ENCODE assay signal across 18 cellular contexts in the genomic region with DNA sequence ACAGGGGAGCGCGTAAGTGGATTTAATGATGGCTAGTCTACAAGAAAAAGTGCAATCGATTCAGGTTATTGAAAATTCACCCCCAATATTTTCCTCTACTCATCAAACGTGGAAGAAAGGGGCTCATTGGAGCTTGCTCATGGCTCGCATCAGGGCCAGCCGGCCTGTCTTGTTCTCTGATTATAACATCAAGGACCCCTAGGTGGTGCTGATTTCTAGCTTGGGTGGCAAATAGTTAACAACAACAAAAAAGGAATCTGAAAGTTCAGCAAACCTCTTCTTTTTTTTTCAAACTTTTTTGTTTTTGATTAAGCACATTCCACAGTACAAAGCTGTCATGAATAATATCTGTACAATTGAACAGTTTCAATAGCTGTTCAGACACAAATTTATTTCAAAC. TPM values are rescaled to one million over a fixed set of nuclear protein-coding genes. Genes with fewer than 3 reads are reported as not detected.
DNase-seq lines count a peak whose midpoint lies in the region; ATAC-seq and TF ChIP-seq lines count a peak whose summit lies in the region.
"Had no signal": no experiment of that assay in that cellular context is flagged by ENCODE, and none has a peak within 500 bp of the region (broad histone marks: within the 10 kb centered on the region; RNA-seq: fewer than 3 reads in every experiment).

No MANE protein-coding gene starts in this region.

- H3K36me3 Mint-ChIP-seq in naive thymus-derived CD8-positive, alpha-beta T cell, result no peaks in the 10 kb centered on the region
- H3K36me3 Mint-ChIP-seq: natural killer cell had no signal

- peak; percentile 34 for TF ChIP-seq CTCF in GM10266 (IDR thresholded peaks at IDR 0.05; ENCODE audit: control insufficient read depth, insufficient read depth, low read depth, missing control alignments)
- 0 out of 2 replicates have a peak, but pooled peaks have one; percentile 8 for TF ChIP-seq CTCF in HEK293 (tag by site-specific recombination; IDR thresholded peaks at IDR 0.05)
- peak; percentile 24 for TF ChIP-seq CTCF in SU-DHL-6 (IDR thresholded peaks at IDR 0.05; ENCODE audit: insufficient read depth, low read length, poor library complexity, severe bottlenecking)

- no peaks in the 10 kb centered on the region for H3F3A ChIP-seq in SU-DHL-6 (ENCODE audit: insufficient read depth)

- H3K79me2 ChIP-seq in SU-DHL-6 (ENCODE audit: insufficient read depth, low read length), result no peaks in the 10 kb centered on the region

- no peaks in the 10 kb centered on the region for H3K4me1 ChIP-seq in HEK293 (ENCODE audit: control insufficient read depth, insufficient read depth, low read length)
- H3K4me1 ChIP-seq: adrenal gland, gastrocnemius medialis had no signal

- POLR2A ChIA-PET in HEK293 (lab: Yijun Ruan, JAX), result no interaction called here
- POLR2A ChIA-PET in naive thymus-derived CD8-positive, alpha-beta T cell (lab: Charles Lee), result no interaction called here

- H3K9me2 ChIP-seq in SU-DHL-6 (replicated peaks; ENCODE audit: insufficient read depth, low read length), result no peaks in the 10 kb centered on the region

- H3K4me3 ChIP-seq in HEK293 (ENCODE audit: low read depth, low read length) (no peak overlapping the region), SU-DHL-6 (ENCODE audit: insufficient read depth, low read length, poor library complexity, severe bottlenecking) (no peak overlapping the region)
- H3K4me3 ChIP-seq: adrenal gland, BLaER1, gastrocnemius medialis, skin epidermis had no signal

- DNase-seq in GM10266 (ENCODE audit: extremely low spot score), result peak; percentile 41
- DNase-seq in iris pigment epithelial cell (ENCODE audit: low read depth), result peak; percentile 9
- DNase-seq in naive thymus-derived CD8-positive, alpha-beta T cell, result no peak
- no peak for DNase-seq in NCI-H1694 treated with DMSO at 0.1 percent for 48 hours (lab: John Stamatoyannopoulos, UW)
- DNase-seq in HuH-7 (ENCODE audit: low spot score), result no peak
- DNase-seq: activated CD4-positive, alpha-beta T cell treated with anti-CD3 and anti-CD28 coated beads for 36 hours; activated T-cell treated with anti-CD3 and anti-CD28 coated beads, Interleukin-2, amount 50 U/mL, for 24 hours; adrenal gland; gastrocnemius medialis; left colon; natural killer cell; NCI-H187 treated with DMSO at 0.1 percent for 48 hours had no signal

- no peaks in the 10 kb centered on the region for H3K27me3 Mint-ChIP-seq in naive thymus-derived CD8-positive, alpha-beta T cell
- H3K27me3 Mint-ChIP-seq: activated T-cell treated with anti-CD3 and anti-CD28 coated beads, Interleukin-2, amount 50 U/mL, for 24 hours had no signal

- H3K4me3 Mint-ChIP-seq in naive thymus-derived CD8-positive, alpha-beta T cell, result no peak overlapping the region
- H3K4me3 Mint-ChIP-seq: activated CD4-positive, alpha-beta T cell treated with anti-CD3 and anti-CD28 coated beads for 36 hours; activated T-cell treated with anti-CD3 and anti-CD28 coated beads, Interleukin-2, amount 50 U/mL, for 24 hours; IgD-negative memory B cell; natural killer cell had no signal

- H3K27ac ChIP-seq in HEK293 (ENCODE audit: extremely low read depth, low read depth, low read length), result no peak overlapping the region
- no peak overlapping the region for H3K27ac ChIP-seq in SU-DHL-6 (ENCODE audit: low read depth, low read length)
- H3K27ac ChIP-seq: adrenal gland, BLaER1, gastrocnemius medialis, skin epidermis had no signal

- no peaks in the 10 kb centered on the region for H4K20me1 ChIP-seq in SU-DHL-6 (ENCODE audit: low read depth, low read length)
- H4K20me1 ChIP-seq: BLaER1 had no signal

- CTCF ChIA-PET in HEK293 (lab: Yijun Ruan, JAX), result interaction anchor here (0.5 to 1.9 kb wide), 9 partner anchors 12 to 548 kb away, joined by 3 to 8 read pairs (median 3); no protein-coding TSS in a partner anchor

- H3K27me3 ChIP-seq in SU-DHL-6 (ENCODE audit: low read length), result no peaks in the 10 kb centered on the region
- H3K27me3 ChIP-seq: adrenal gland, BLaER1, gastrocnemius medialis had no signal

- no peak overlapping the region for H3K27ac Mint-ChIP-seq in naive thymus-derived CD8-positive, alpha-beta T cell
- H3K27ac Mint-ChIP-seq: activated CD4-positive, alpha-beta T cell treated with anti-CD3 and anti-CD28 coated beads for 36 hours; activated T-cell treated with anti-CD3 and anti-CD28 coated beads, Interleukin-2, amount 50 U/mL, for 24 hours; IgD-negative memory B cell; natural killer cell had no signal

- H3K9me3 ChIP-seq in HEK293 (ENCODE audit: control insufficient read depth, insufficient read depth, low read depth, low read length), result no peaks in the 10 kb centered on the region
- no peaks in the 10 kb centered on the region for H3K9me3 ChIP-seq in SU-DHL-6 (ENCODE audit: insufficient read depth, low read length)
- H3K9me3 ChIP-seq: adrenal gland, gastrocnemius medialis had no signal

- H3K4me1 Mint-ChIP-seq in naive thymus-derived CD8-positive, alpha-beta T cell, result peaks cover 3 to 11% (median 8%) of the 10 kb centered on the region in 4 donors
- H3K4me1 Mint-ChIP-seq: natural killer cell had no signal

- no peak overlapping the region for H2AFZ ChIP-seq in SU-DHL-6 (ENCODE audit: low read depth, low read length, severe bottlenecking)

- no peak overlapping the region for H3K9ac ChIP-seq in SU-DHL-6 (ENCODE audit: low read length)
- H3K9ac ChIP-seq: BLaER1 had no signal

- ATAC-seq in naive thymus-derived CD8-positive, alpha-beta T cell, result no peak
- ATAC-seq in HG02970 (IDR thresholded peaks at IDR 0.05; ENCODE audit: low FRiP score, unreplicated experiment), result no peak
- ATAC-seq: activated CD4-positive, alpha-beta T cell treated with anti-CD3 and anti-CD28 coated beads for 36 hours; gastrocnemius medialis; left colon had no signal

- H3K4me2 ChIP-seq in SU-DHL-6 (ENCODE audit: low read depth, low read length, poor library complexity, severe bottlenecking), result no peak overlapping the region
- H3K4me2 ChIP-seq: BLaER1 had no signal

- H3K9me3 Mint-ChIP-seq in naive thymus-derived CD8-positive, alpha-beta T cell, result peaks cover 0 to 7% (median 0%) of the 10 kb centered on the region in 9 donors
- H3K9me3 Mint-ChIP-seq: natural killer cell had no signal

- H3K36me3 ChIP-seq in HEK293 (ENCODE audit: control insufficient read depth in 2 of 2, insufficient read depth in 1 of 2, low read length in 2 of 2), result no peaks in the 10 kb centered on the region
- no peaks in the 10 kb centered on the region for H3K36me3 ChIP-seq in SU-DHL-6 (ENCODE audit: low read length)
- H3K36me3 ChIP-seq: adrenal gland, BLaER1, gastrocnemius medialis had no signal

TF ChIP-seq in HEK293, 187 proteins besides CTCF, POLR2A, EP300 and RAD21 (continues in another document):
- TF ChIP-seq ZNF112 (tag by site-specific recombination; IDR thresholded peaks at IDR 0.05) (no peak), ZNF626 (tag by site-specific recombination; IDR thresholded peaks at IDR 0.05) (no peak), ZNF19 (tag by site-specific recombination; IDR thresholded peaks at IDR 0.05; ENCODE audit: low read depth) (no peak), KLF7 (tag by site-specific recombination; IDR thresholded peaks at IDR 0.05; ENCODE audit: borderline replicate concordance) (no peak), ZNF521 (tag by site-specific recombination; IDR thresholded peaks at IDR 0.05) (no peak), ZBTB21 (tag by site-specific recombination; IDR thresholded peaks at IDR 0.05) (no peak)
- TF ChIP-seq, protein P1, sequence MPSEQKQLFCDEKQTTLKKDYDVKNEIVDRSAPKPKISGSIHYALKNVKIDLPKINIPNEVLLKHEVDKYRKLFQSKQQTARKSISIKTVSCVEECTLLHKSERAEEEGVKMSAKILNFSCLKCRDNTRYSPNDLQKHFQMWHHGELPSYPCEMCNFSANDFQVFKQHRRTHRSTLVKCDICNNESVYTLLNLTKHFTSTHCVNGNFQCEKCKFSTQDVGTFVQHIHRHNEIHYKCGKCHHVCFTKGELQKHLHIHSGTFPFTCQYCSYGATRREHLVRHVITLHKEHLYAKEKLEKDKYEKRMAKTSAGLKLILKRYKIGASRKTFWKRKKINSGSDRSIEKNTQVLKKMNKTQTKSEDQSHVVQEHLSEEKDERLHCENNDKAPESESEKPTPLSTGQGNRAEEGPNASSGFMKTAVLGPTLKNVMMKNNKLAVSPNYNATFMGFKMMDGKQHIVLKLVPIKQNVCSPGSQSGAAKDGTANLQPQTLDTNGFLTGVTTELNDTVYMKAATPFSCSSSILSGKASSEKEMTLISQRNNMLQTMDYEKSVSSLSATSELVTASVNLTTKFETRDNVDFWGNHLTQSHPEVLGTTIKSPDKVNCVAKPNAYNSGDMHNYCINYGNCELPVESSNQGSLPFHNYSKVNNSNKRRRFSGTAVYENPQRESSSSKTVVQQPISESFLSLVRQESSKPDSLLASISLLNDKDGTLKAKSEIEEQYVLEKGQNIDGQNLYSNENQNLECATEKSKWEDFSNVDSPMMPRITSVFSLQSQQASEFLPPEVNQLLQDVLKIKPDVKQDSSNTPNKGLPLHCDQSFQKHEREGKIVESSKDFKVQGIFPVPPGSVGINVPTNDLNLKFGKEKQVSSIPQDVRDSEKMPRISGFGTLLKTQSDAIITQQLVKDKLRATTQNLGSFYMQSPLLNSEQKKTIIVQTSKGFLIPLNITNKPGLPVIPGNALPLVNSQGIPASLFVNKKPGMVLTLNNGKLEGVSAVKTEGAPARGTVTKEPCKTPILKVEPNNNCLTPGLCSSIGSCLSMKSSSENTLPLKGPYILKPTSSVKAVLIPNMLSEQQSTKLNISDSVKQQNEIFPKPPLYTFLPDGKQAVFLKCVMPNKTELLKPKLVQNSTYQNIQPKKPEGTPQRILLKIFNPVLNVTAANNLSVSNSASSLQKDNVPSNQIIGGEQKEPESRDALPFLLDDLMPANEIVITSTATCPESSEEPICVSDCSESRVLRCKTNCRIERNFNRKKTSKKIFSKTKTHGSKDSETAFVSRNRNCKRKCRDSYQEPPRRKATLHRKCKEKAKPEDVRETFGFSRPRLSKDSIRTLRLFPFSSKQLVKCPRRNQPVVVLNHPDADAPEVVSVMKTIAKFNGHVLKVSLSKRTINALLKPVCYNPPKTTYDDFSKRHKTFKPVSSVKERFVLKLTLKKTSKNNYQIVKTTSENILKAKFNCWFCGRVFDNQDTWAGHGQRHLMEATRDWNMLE (tag by site-specific recombination; conservative IDR thresholded peaks at IDR 0.05; ENCODE audit: low read depth), result no peak

RNA-seq across cellular contexts. Expression of a gene that starts 35.8 kb away (rescaled TPM):
- 100 to 1,000 TPM; 199 to 211 TPM for total RNA-seq in naive thymus-derived CD8-positive, alpha-beta T cell
- polyA plus RNA-seq in naive thymus-derived CD8-positive, alpha-beta T cell, result 100 to 1,000 TPM; 566 to 661 (median 623) TPM

Comparison
In these comparisons a context has a peak if more than half of its experiments do, and no peak if none do; other contexts are left out.
1. DNase-seq: peak in GM10266 (single experiment) and iris pigment epithelial cell (single experiment); none in naive thymus-derived CD8-positive, alpha-beta T cell (0 of 10), NCI-H1694 treated with DMSO at 0.1 percent for 48 hours (single experiment) and HuH-7 (single experiment).
2. Peak in every context shown above with its lines, with median percentiles within 50 percentile points of each other: CTCF ChIP-seq.